ENCODE assay signal across 19 cellular contexts in the genomic region with DNA sequence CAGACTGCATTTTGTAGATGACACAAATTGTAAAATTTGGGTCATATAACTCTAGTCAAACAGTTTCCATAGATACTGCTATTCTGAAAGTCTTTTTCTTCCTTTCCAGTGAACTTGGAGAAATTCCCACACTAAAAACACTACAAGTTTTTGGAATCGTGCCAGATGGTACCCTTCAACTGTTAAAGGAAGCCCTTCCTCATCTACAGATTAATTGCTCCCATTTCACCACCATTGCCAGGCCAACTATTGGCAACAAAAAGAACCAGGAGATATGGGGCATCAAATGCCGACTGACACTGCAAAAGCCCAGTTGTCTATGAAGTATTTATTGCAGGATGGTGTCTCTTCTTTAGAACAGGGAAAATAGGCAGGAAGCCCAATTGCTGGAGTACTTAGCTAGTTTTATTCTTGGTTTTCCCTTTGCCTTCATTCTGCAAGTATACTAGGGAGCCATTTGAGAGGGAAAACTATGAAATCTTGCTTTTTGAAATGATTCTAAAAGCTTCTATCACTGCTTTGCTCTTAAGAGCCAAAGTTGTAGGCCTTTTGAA. TPM values are rescaled to one million over a fixed set of nuclear protein-coding genes. Genes with fewer than 3 reads are reported as not detected.
DNase-seq lines count a peak whose midpoint lies in the region; ATAC-seq, FAIRE-seq and TF ChIP-seq lines count a peak whose summit lies in the region.
"Had no signal": no experiment of that assay in that cellular context is flagged by ENCODE, and none has a peak within 500 bp of the region (broad histone marks: within the 10 kb centered on the region; RNA-seq: fewer than 3 reads in every experiment).

No MANE protein-coding gene starts in this region.

- no peak for DNase-seq in IMR-90
- DNase-seq in K562 (ENCODE audit: extremely low read depth in 1 of 4, low spot score in 3 of 4): no peak
- peak; percentile 56 for DNase-seq in inferior parietal cortex (ENCODE audit: extremely low spot score)
- DNase-seq in pons (ENCODE audit: low spot score): peak; percentile 44
- DNase-seq in GM20000 (ENCODE audit: low spot score): no peak
- no peak for DNase-seq in ovary
- DNase-seq: HFFc6, MG63, NCI-H1417 treated with DMSO at 0.1 percent for 48 hours, NCI-H187, NCI-H345, NCI-H524, NCI-H82, Peyer's patch, SJCRH30 had no signal

- H3K79me1 ChIP-seq in IMR-90 (ENCODE audit: low read depth in 1 of 2, low read length in 2 of 2): no peaks in the 10 kb centered on the region

- no peak overlapping the region for H2BK5ac ChIP-seq in IMR-90 (ENCODE audit: low read depth, low read length, poor library complexity, severe bottlenecking)

- ATAC-seq in IMR-90 (ENCODE audit: low read depth) (no peak), K562 (no peak), GM18517 (IDR thresholded peaks at IDR 0.05; ENCODE audit: unreplicated experiment) (no peak)
- ATAC-seq: A549 had no signal

- WGBS in IMR-90 (ENCODE audit: extremely low coverage in 2 of 2, insufficient read length in 1 of 2), 2 experiments: no CpG with 5 or more reads among the region's 2 CpGs
- whole genome bisulfite sequencing in K562 (ENCODE audit: insufficient coverage, low coverage, missing lambda C conversion rate): 84% methylated on average over 2 of the region's 2 CpGs
- 76 to 78% (median 77%) methylated on average over 2 of the region's 2 CpGs for WGBS in ovary, 3 donors

- dilution Hi-C loops in IMR-90 (cut with HindIII; ENCODE audit: low sequenced_read_pairs, unreplicated experiment): no loop called here

- no peak overlapping the region for H3K4me2 ChIP-seq in IMR-90 (ENCODE audit: low read depth, low read length)
- no peak overlapping the region for H3K4me2 ChIP-seq in K562 (ENCODE audit: insufficient read depth, low read length)
- H3K4me2 ChIP-seq: A549 had no signal

- H4K8ac ChIP-seq in IMR-90 (ENCODE audit: low read depth in 2 of 2, low read length in 2 of 2): no peak overlapping the region

- no peak for TF ChIP-seq RAD21 in IMR-90 (IDR thresholded peaks at IDR 0.05; ENCODE audit: low read length)
- no peak for TF ChIP-seq RAD21 in K562 (CRISPR knock-in tag; conservative IDR thresholded peaks at IDR 0.05 in 1 of 2, IDR thresholded peaks at IDR 0.05 in 1 of 2)

- H2AK5ac ChIP-seq in IMR-90 (ENCODE audit: low read depth, low read length): no peak overlapping the region

- intact Hi-C loops in IMR-90 (cut with micrococcal nuclease): no loop called here
- intact Hi-C loops in K562 (cut with micrococcal nuclease): no loop called here
- intact Hi-C loops in ovary (cut with DNase I): no loop called here

- H2AFZ ChIP-seq in IMR-90 (replicated peaks; ENCODE audit: low read length, poor library complexity) (no peak overlapping the region), K562 (ENCODE audit: low read depth, low read length) (no peak overlapping the region)

- TSS peak; percentile 58 for BruUV-seq in IMR-90 (replicated peaks; lab: Mats Ljungman, UMichigan)
- no TSS peak for BruUV-seq in K562 (replicated peaks; lab: Mats Ljungman, UMichigan)

- TF ChIP-seq POLR2A in IMR-90 (IDR thresholded peaks at IDR 0.05; ENCODE audit: low read depth, low read length) (no peak), K562 (conservative IDR thresholded peaks at IDR 0.05) (no peak), ovary (IDR thresholded peaks at IDR 0.05) (no peak)

- no peak overlapping the region for H3K14ac ChIP-seq in IMR-90 (replicated peaks; ENCODE audit: low read depth, low read length)

- TF ChIP-seq CTCF in IMR-90 (conservative IDR thresholded peaks at IDR 0.05; ENCODE audit: low read depth, low read length): no peak
- no peak for TF ChIP-seq CTCF in K562 (IDR thresholded peaks at IDR 0.05 in 2 of 3, conservative IDR thresholded peaks at IDR 0.05 in 1 of 3; ENCODE audit: insufficient read depth in 2 of 3, low read depth in 1 of 3, low read length in 3 of 3)
- TF ChIP-seq CTCF in GM20000 (IDR thresholded peaks at IDR 0.05; ENCODE audit: extremely low read depth, missing control alignments): no peak
- TF ChIP-seq CTCF in ovary (IDR thresholded peaks at IDR 0.05): no peak

- POLR2A ChIA-PET in IMR-90 (lab: Charles Lee; ENCODE audit: unreplicated experiment) (no interaction called here), K562 (lab: Yijun Ruan, JAX) (interaction anchor here (1.2 kb wide), 1 partner anchor 29 kb away, joined by 3 read pairs; the partner anchor contains the start of gene SKP2)

- no peak overlapping the region for H3K18ac ChIP-seq in IMR-90 (ENCODE audit: low read depth, low read length)

- FAIRE-seq in K562 (lab: Jason Lieb, UNC): no peak
- FAIRE-seq: A549, G401.6, H1 had no signal

- H2BK120ac ChIP-seq in IMR-90 (ENCODE audit: low read depth, low read length): no peak overlapping the region

- H3K4me1 ChIP-seq in IMR-90 (ENCODE audit: control insufficient read depth, insufficient read depth, low read length): no peaks in the 10 kb centered on the region
- H3K4me1 ChIP-seq in K562 (replicated peaks in 1 of 2; ENCODE audit: control insufficient read depth in 2 of 2, insufficient read depth in 2 of 2, low read length in 2 of 2): no peaks in the 10 kb centered on the region
- no peaks in the 10 kb centered on the region for H3K4me1 ChIP-seq in ovary (ENCODE audit: insufficient read depth)
- H3K4me1 ChIP-seq: A549, Peyer's patch, SJCRH30 had no signal

- H3K9me1 ChIP-seq in IMR-90 (ENCODE audit: insufficient read depth, low read length) (no peaks in the 10 kb centered on the region), K562 (ENCODE audit: control insufficient read depth, insufficient read depth, low read length) (no peaks in the 10 kb centered on the region)

- H2BK20ac ChIP-seq in IMR-90 (ENCODE audit: low read depth, low read length): no peak overlapping the region

- H4K20me1 ChIP-seq in IMR-90 (ENCODE audit: insufficient read depth, low read length) (no peaks in the 10 kb centered on the region), K562 (replicated peaks; ENCODE audit: control insufficient read depth, insufficient read depth, low read length) (no peaks in the 10 kb centered on the region)

- no peak overlapping the region for H3K4ac ChIP-seq in IMR-90 (ENCODE audit: low read depth, low read length)

- H3K4me3 ChIP-seq in IMR-90 (ENCODE audit: insufficient read depth, low read depth, low read length) (no peak overlapping the region), K562 (no peak overlapping the region), ovary (no peak overlapping the region)
- H3K4me3 ChIP-seq: A549, MG63, Peyer's patch, SJCRH30 had no signal

- no peak overlapping the region for H4K91ac ChIP-seq in IMR-90 (ENCODE audit: insufficient read depth, low read depth, low read length)

- no peak overlapping the region for H3K27ac ChIP-seq in IMR-90 (ENCODE audit: insufficient read depth, low read length)
- no peak overlapping the region for H3K27ac ChIP-seq in K562 (ENCODE audit: extremely low read depth, low read depth, low read length)
- no peak overlapping the region for H3K27ac ChIP-seq in ovary
- H3K27ac ChIP-seq: A549, Peyer's patch, SJCRH30 had no signal

- TF ChIP-seq EP300 in K562 (IDR thresholded peaks at IDR 0.05; ENCODE audit: low read length): no peak
- TF ChIP-seq EP300 in ovary (IDR thresholded peaks at IDR 0.05): no peak

- no peak overlapping the region for H3K23ac ChIP-seq in IMR-90 (ENCODE audit: low read depth, low read length)

- in situ Hi-C loops in IMR-90 (cut with MboI; ENCODE audit: low sequenced_read_pairs) (no loop called here), K562 (cut with MboI) (no loop called here)

- peaks cover 7% of the 10 kb centered on the region for H3K36me3 ChIP-seq in IMR-90 (ENCODE audit: control insufficient read depth, insufficient read depth, low read length)
- peaks cover 64% of the 10 kb centered on the region for H3K36me3 ChIP-seq in K562 (ENCODE audit: control insufficient read depth, insufficient read depth, low read length)
- no peaks in the 10 kb centered on the region for H3K36me3 ChIP-seq in ovary

- H3K9ac ChIP-seq in IMR-90 (ENCODE audit: low read depth, low read length) (no peak overlapping the region), K562 (ENCODE audit: insufficient read depth in 1 of 2, low read depth in 2 of 2, low read length in 2 of 2) (no peak overlapping the region)

- H2BK15ac ChIP-seq in IMR-90 (ENCODE audit: low read depth, low read length): no peak overlapping the region

- no peak overlapping the region for H4K5ac ChIP-seq in IMR-90 (ENCODE audit: low read depth, low read length)

- H3K9me3 ChIP-seq in IMR-90 (ENCODE audit: control insufficient read depth, insufficient read depth, low read length) (no peaks in the 10 kb centered on the region), K562 (replicated peaks; ENCODE audit: control insufficient read depth, insufficient read depth, low read depth, low read length) (no peaks in the 10 kb centered on the region), ovary (no peaks in the 10 kb centered on the region)
- H3K9me3 ChIP-seq: A549, Peyer's patch had no signal

- H3K27me3 ChIP-seq in IMR-90 (ENCODE audit: control insufficient read depth, insufficient read depth, low read length): no peaks in the 10 kb centered on the region
- H3K27me3 ChIP-seq in K562 (ENCODE audit: control insufficient read depth in 2 of 2, insufficient read depth in 2 of 2, low read length in 2 of 2): no peaks in the 10 kb centered on the region
- no peaks in the 10 kb centered on the region for H3K27me3 ChIP-seq in ovary
- H3K27me3 ChIP-seq: MG63, Peyer's patch, SJCRH30 had no signal

- H2AK9ac ChIP-seq in IMR-90 (replicated peaks; ENCODE audit: low read depth, low read length, poor library complexity): no peak overlapping the region

- no peaks in the 10 kb centered on the region for H3K79me2 ChIP-seq in K562 (ENCODE audit: control insufficient read depth, insufficient read depth, low read length)

- CTCF ChIA-PET in IMR-90 (lab: Yijun Ruan, JAX) (interaction anchor here (0.5 kb wide), 1 partner anchor 586 kb away, joined by 4 read pairs; no protein-coding TSS in a partner anchor), K562 (lab: Yijun Ruan, JAX; ENCODE audit: low intra/inter-chr PET ratio) (no interaction called here)

- no peak overlapping the region for H3K56ac ChIP-seq in IMR-90 (ENCODE audit: extremely low read depth, insufficient read depth, low read length)

RNA-seq across cellular contexts. Expression of gene SKP2, which starts 29.9 kb away (rescaled TPM):
- total RNA-seq in IMR-90 (2012; rRNA removed) (72.5 and 92.1 TPM in 2 replicates), K562 (2014; rRNA removed) (48.4 and 65.3 TPM in 2 replicates), K562 (2014; rRNA removed; fragmentation: Illumina TruSeq; extraction: Trizol) (77.3 and 80.8 TPM in 2 replicates), K562 (2015; rRNA removed; fragmentation: Illumina TruSeq; extraction: Trizol) (91.4 and 97.5 TPM in 2 replicates), K562 (2021) (88.6 and 103 TPM in 2 replicates), ovary (10 to 100 TPM in 4 of 7 donors, 1 to 10 TPM in 3; 7.9 to 15.4 (median 13.7) TPM)
- polyA plus RNA-seq in IMR-90 (2012; rRNA removed) (19.9 and 23.3 TPM in 2 replicates), K562 (2011; rRNA removed) (81.4 and 84.4 TPM in 2 replicates), K562 (2014; fragmentation: Illumina TruSeq; extraction: Trizol) (62.3 and 85.4 TPM in 2 replicates), K562 (2014; fragmentation: Nextera tagmentation; extraction: Ambion mirVana) (10 to 100 TPM; 30.0 to 48.3 TPM), K562 (2014; rRNA removed) (54.1 and 60.6 TPM in 2 replicates), ovary (1 to 10 TPM; 4.5 to 10.0 TPM)
- polyA plus RNA-seq in IMR-90 (2012; cell fraction: cytosol; rRNA removed): 9.6 and 17.9 TPM in 2 replicates
- 8.1 and 18.7 TPM in 2 replicates for polyA plus RNA-seq in IMR-90 (2012; cell fraction: nucleus; rRNA removed; ENCODE audit: low replicate concordance)
- total RNA-seq in K562 (2011; cell fraction: chromatin; rRNA removed; ENCODE audit: low replicate concordance): 28.4 and 31.8 TPM in 2 replicates
- 24.7 and 27.8 TPM in 2 replicates for total RNA-seq in K562 (2011; cell fraction: nucleolus; rRNA removed)
- total RNA-seq in K562 (2011; cell fraction: nucleoplasm; rRNA removed): 25.7 and 27.4 TPM in 2 replicates
- polyA plus RNA-seq in K562 (2011; cell fraction: cytosol; rRNA removed): 56.2 and 87.8 TPM in 2 replicates
- polyA plus RNA-seq in K562 (2011; cell fraction: nucleus; rRNA removed): 56.6 and 58.2 TPM in 2 replicates
- 36.2 and 50.9 TPM in 2 replicates for polyA plus RNA-seq in K562 (2012)
- 97.0 and 97.2 TPM in 2 replicates for polyA minus RNA-seq in K562 (2011; rRNA and poly(A)+ RNA removed)
- 64.3 and 65.9 TPM in 2 replicates for polyA minus RNA-seq in K562 (2011; cell fraction: cytosol; rRNA and poly(A)+ RNA removed)
- polyA minus RNA-seq in K562 (2011; cell fraction: nucleus; rRNA and poly(A)+ RNA removed): 31.9 and 65.2 TPM in 2 replicates

RNA-seq across cellular contexts. Expression of gene LMBRD2, which starts 30.1 kb away (rescaled TPM):
- 5.2 and 11.4 TPM in 2 replicates for total RNA-seq in IMR-90 (2012; rRNA removed)
- polyA plus RNA-seq in IMR-90 (2012; rRNA removed): 1.3 and 1.8 TPM in 2 replicates
- 0.19 and 0.26 TPM in 2 replicates for polyA plus RNA-seq in IMR-90 (2012; cell fraction: cytosol; rRNA removed)
- 0.30 and 2.2 TPM in 2 replicates for polyA plus RNA-seq in IMR-90 (2012; cell fraction: nucleus; rRNA removed; ENCODE audit: low replicate concordance)
- 10.5 and 36.3 TPM in 2 replicates for total RNA-seq in K562 (2011; cell fraction: chromatin; rRNA removed; ENCODE audit: low replicate concordance)
- total RNA-seq in K562 (2011; cell fraction: nucleolus; rRNA removed): 7.8 and 10.5 TPM in 2 replicates
- total RNA-seq in K562 (2011; cell fraction: nucleoplasm; rRNA removed): 14.8 and 27.5 TPM in 2 replicates
- total RNA-seq in K562 (2014; rRNA removed): 10.9 and 24.2 TPM in 2 replicates
- 13.4 and 18.0 TPM in 2 replicates for total RNA-seq in K562 (2014; rRNA removed; fragmentation: Illumina TruSeq; extraction: Trizol)
- total RNA-seq in K562 (2015; rRNA removed; fragmentation: Illumina TruSeq; extraction: Trizol): 10.5 and 11.8 TPM in 2 replicates
- total RNA-seq in K562 (2021): 9.7 and 10.1 TPM in 2 replicates
- polyA plus RNA-seq in K562 (2011; rRNA removed): 11.7 and 13.3 TPM in 2 replicates
- polyA plus RNA-seq in K562 (2011; cell fraction: cytosol; rRNA removed): 1.9 and 4.1 TPM in 2 replicates
- polyA plus RNA-seq in K562 (2011; cell fraction: nucleus; rRNA removed): 12.0 and 17.9 TPM in 2 replicates
- polyA plus RNA-seq in K562 (2012): 6.1 and 9.3 TPM in 2 replicates
- polyA plus RNA-seq in K562 (2014; fragmentation: Illumina TruSeq; extraction: Trizol): 6.6 and 10.3 TPM in 2 replicates
- polyA plus RNA-seq in K562 (2014; fragmentation: Nextera tagmentation; extraction: Ambion mirVana): 1 to 10 TPM; 2.1 to 3.3 TPM
- 7.5 and 10.6 TPM in 2 replicates for polyA plus RNA-seq in K562 (2014; rRNA removed)
- 26.5 and 26.7 TPM in 2 replicates for polyA minus RNA-seq in K562 (2011; rRNA and poly(A)+ RNA removed)
- polyA minus RNA-seq in K562 (2011; cell fraction: cytosol; rRNA and poly(A)+ RNA removed): 9.6 and 16.6 TPM in 2 replicates
- 14.5 and 26.4 TPM in 2 replicates for polyA minus RNA-seq in K562 (2011; cell fraction: nucleus; rRNA and poly(A)+ RNA removed)
- total RNA-seq in ovary: 1 to 10 TPM; 5.4 to 8.8 (median 6.3) TPM
- 1 to 10 TPM; 2.0 to 6.5 TPM for polyA plus RNA-seq in ovary

RNA-seq across cellular contexts. Expression of gene NADK2, which starts 59.9 kb away (rescaled TPM):
- total RNA-seq in IMR-90 (2012; rRNA removed) (17.4 and 21.1 TPM in 2 replicates), K562 (2014; rRNA removed) (24.0 and 27.6 TPM in 2 replicates), K562 (2014; rRNA removed; fragmentation: Illumina TruSeq; extraction: Trizol) (41.0 and 48.1 TPM in 2 replicates), K562 (2015; rRNA removed; fragmentation: Illumina TruSeq; extraction: Trizol) (33.0 and 36.0 TPM in 2 replicates), K562 (2021) (31.8 and 34.6 TPM in 2 replicates), ovary (10 to 100 TPM; 16.7 to 46.7 (median 32.0) TPM)
- polyA plus RNA-seq in IMR-90 (2012; rRNA removed) (6.0 and 7.4 TPM in 2 replicates), K562 (2011; rRNA removed) (24.7 and 30.3 TPM in 2 replicates), K562 (2014; fragmentation: Illumina TruSeq; extraction: Trizol) (21.0 and 21.9 TPM in 2 replicates), K562 (2014; fragmentation: Nextera tagmentation; extraction: Ambion mirVana) (10 to 100 TPM; 10.6 to 11.0 TPM), K562 (2014; rRNA removed) (20.6 and 21.8 TPM in 2 replicates), ovary (10 to 100 TPM; 13.5 to 26.4 TPM)
- polyA plus RNA-seq in IMR-90 (2012; cell fraction: cytosol; rRNA removed): 1.9 and 3.1 TPM in 2 replicates
- polyA plus RNA-seq in IMR-90 (2012; cell fraction: nucleus; rRNA removed; ENCODE audit: low replicate concordance): 2.3 and 6.4 TPM in 2 replicates
- total RNA-seq in K562 (2011; cell fraction: chromatin; rRNA removed; ENCODE audit: low replicate concordance): 10.2 and 22.5 TPM in 2 replicates
- 2.8 and 3.6 TPM in 2 replicates for total RNA-seq in K562 (2011; cell fraction: nucleolus; rRNA removed)
- 7.4 and 10.6 TPM in 2 replicates for total RNA-seq in K562 (2011; cell fraction: nucleoplasm; rRNA removed)
- 7.3 and 11.9 TPM in 2 replicates for polyA plus RNA-seq in K562 (2011; cell fraction: cytosol; rRNA removed)
- 10.3 and 12.2 TPM in 2 replicates for polyA plus RNA-seq in K562 (2011; cell fraction: nucleus; rRNA removed)
- polyA plus RNA-seq in K562 (2012): 21.0 and 23.2 TPM in 2 replicates
- 63.5 and 63.6 TPM in 2 replicates for polyA minus RNA-seq in K562 (2011; rRNA and poly(A)+ RNA removed)
- polyA minus RNA-seq in K562 (2011; cell fraction: cytosol; rRNA and poly(A)+ RNA removed): 20.7 and 21.1 TPM in 2 replicates
- 7.0 and 13.9 TPM in 2 replicates for polyA minus RNA-seq in K562 (2011; cell fraction: nucleus; rRNA and poly(A)+ RNA removed)

Comparison
In these comparisons a context has a peak if more than half of its experiments do, and no peak if none do; other contexts are left out.
1. DNase-seq: peak in inferior parietal cortex (single experiment) and pons (single experiment); none in IMR-90 (single experiment), K562 (0 of 4), GM20000 (single experiment) and ovary (0 of 5).